18 cellular contexts compared by ENCODE assay signal in genomic region chr5:61256474-61256873, GRCh38.
A peak's percentile ranks its signal among the peaks of the same experiment; 100 is the strongest.
DNase-seq lines count a peak whose midpoint lies in the region; ATAC-seq, FAIRE-seq and TF ChIP-seq lines count a peak whose summit lies in the region.
"Had no signal": no experiment of that assay in that cellular context is flagged by ENCODE, and none has a peak within 500 bp of the region (broad histone marks: within the 10 kb centered on the region; RNA-seq: fewer than 3 reads in every experiment).

No MANE protein-coding gene starts in this region.

- DNase-seq in H4 (ENCODE audit: low spot score) (peak; percentile 47), NCI-H446 treated with DMSO at 0.1 percent for 48 hours (lab: John Stamatoyannopoulos, UW) (peak; percentile 39), fibroblast of mammary gland (ENCODE audit: low read depth) (peak; percentile 36), pancreas (peak; percentile 88 to 95 (median 90)), islet precursor cell (no peak), NCI-H2171 (lab: John Stamatoyannopoulos, UW) (no peak), DMS153 (lab: John Stamatoyannopoulos, UW) (no peak)
- DNase-seq: activated CD4-positive, alpha-beta memory T cell treated with anti-CD3 and anti-CD28 coated beads, Interleukin-2, amount 10 ng/mL, durations not matched to agents 7 days and 5 days; central memory CD4-positive, alpha-beta T cell; endodermal cell; HFFc6; immature natural killer cell; IMR-90; NCI-H1092; OCI-M1 had no signal

- H3K4me3 ChIP-seq in fibroblast of mammary gland (ENCODE audit: control insufficient read depth, low read depth, low read length), result no peak overlapping the region
- no peak overlapping the region for H3K4me3 ChIP-seq in pancreas

- no peaks in the 10 kb centered on the region for H3K9me3 ChIP-seq in pancreas

- 4 to 22% methylated on average over 1 of the region's 1 CpG for WGBS in pancreas, 2 donors

- peaks cover 47 to 55% (median 48%) of the 10 kb centered on the region in 3 donors for H3K4me1 ChIP-seq in pancreas

- TF ChIP-seq CTCF in fibroblast of mammary gland (conservative IDR thresholded peaks at IDR 0.05; ENCODE audit: control insufficient read depth, insufficient read depth, low read depth, low read length) (no peak), pancreas (IDR thresholded peaks at IDR 0.05) (no peak)

- no peak for FAIRE-seq in pancreas (lab: Jason Lieb, UNC)
- FAIRE-seq: urothelium cell line had no signal

- H3K27ac ChIP-seq in pancreas, result peak overlapping the region; percentile 35 to 82 (median 60)

- ATAC-seq in pancreas (peak; percentile 77 to 90 (median 82)), GM21526 (IDR thresholded peaks at IDR 0.05; ENCODE audit: low FRiP score, unreplicated experiment) (no peak)
- ATAC-seq: stimulated activated memory B cell treated with anti-CD40 and anti-IgM and Interleukin-4, amounts not matched to agents 10 μg/mL and 1 μg/mL and 100 μg/mL, for 72 hours had no signal

- H3K36me3 ChIP-seq in pancreas, result no peaks in the 10 kb centered on the region

- intact Hi-C loops in pancreas (cut with DNase I), result no loop called here

- H3K27me3 ChIP-seq in pancreas, result no peaks in the 10 kb centered on the region

Comparison
In these comparisons a context has a peak if more than half of its experiments do, and no peak if none do; other contexts are left out.
1. DNase-seq: peak in H4 (single experiment), NCI-H446 treated with DMSO at 0.1 percent for 48 hours (single experiment), fibroblast of mammary gland (single experiment) and pancreas (6 of 6); none in islet precursor cell (single experiment), NCI-H2171 (single experiment) and DMS153 (single experiment).